In the genomic region with DNA sequence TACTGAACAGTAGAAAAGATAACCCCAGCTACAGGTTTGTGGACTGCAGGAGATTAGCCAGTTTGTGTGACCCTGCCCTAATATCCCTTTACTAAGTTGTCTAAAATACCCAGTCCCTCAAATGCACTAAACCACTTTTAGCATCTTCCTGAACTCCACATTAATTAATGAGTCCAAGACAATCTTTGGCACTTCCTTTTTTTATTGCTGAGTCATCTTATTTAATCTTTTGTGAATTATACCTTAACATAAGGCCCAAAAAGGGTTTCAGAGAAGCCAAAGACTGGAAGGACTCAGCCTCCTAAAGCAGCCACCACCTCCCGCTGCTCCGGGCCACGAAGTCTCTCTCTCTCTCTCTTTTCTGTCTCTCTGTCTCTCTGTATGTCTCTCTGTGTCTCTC, we compare ENCODE assay signal across 25 cellular contexts.
"Had no signal": no experiment of that assay in that cellular context is flagged by ENCODE, and none has a peak within 500 bp of the region (broad histone marks: within the 10 kb centered on the region; RNA-seq: fewer than 3 reads in every experiment).

No MANE protein-coding gene starts in this region.

- H3K4me3 ChIP-seq: colonic mucosa, gastrocnemius medialis, hepatocyte, neural progenitor cell, smooth muscle cell, stomach, testis, tibial artery had no signal

- H3K4me2 ChIP-seq: hepatocyte, neural progenitor cell, smooth muscle cell had no signal

- H3K36me3 ChIP-seq: colonic mucosa, gastrocnemius medialis, neural progenitor cell, stomach, tibial artery had no signal

- H3K27me3 ChIP-seq: colonic mucosa, gastrocnemius medialis, hepatocyte, neural progenitor cell, testis, tibial artery had no signal

- H3K4me1 ChIP-seq: colonic mucosa, gastrocnemius medialis, neural progenitor cell, parathyroid adenoma, stomach, testis, tibial artery had no signal

- DNase-seq: colonic mucosa; effector CD8-positive, alpha-beta T cell; endodermal cell; foreskin fibroblast; gastrocnemius medialis; head of caudate nucleus; kidney; mesenchymal stem cell; naive thymus-derived CD4-positive, alpha-beta T cell; stimulated activated CD4-positive, alpha-beta T cell treated with anti-CD3 and anti-CD28 coated beads, Interleukin-12 subunit alpha, Interleukin-12 subunit beta, amount 100 ng/mL, for 4 hours; stimulated activated CD4-positive, alpha-beta T cell treated with anti-CD3 and anti-CD28 coated beads, Interleukin-1b, Interleukin-23, amount 100 ng/mL, for 48 hours; stimulated activated CD4-positive, alpha-beta T cell treated with anti-CD3 and anti-CD28 coated beads, Interleukin-4, amount 100 ng/mL, for 1 hour; stimulated activated naive CD4-positive, alpha-beta T cell treated with Interleukin-2 at 50 U/mL for 16 hours; stomach; testis; tibial artery had no signal

- H3K79me2 ChIP-seq: hepatocyte, parathyroid adenoma had no signal

- ATAC-seq: esophagus mucosa; gastrocnemius medialis; left lobe of liver; naive thymus-derived CD4-positive, alpha-beta T cell; sciatic nerve; stimulated activated effector memory CD8-positive, alpha-beta T cell treated with anti-CD3 and anti-CD28 coated beads, Interleukin-12 subunit alpha, Interleukin-12 subunit beta, amount 100 ng/mL, for 72 hours had no signal

- H2AFZ ChIP-seq: hepatocyte, neural progenitor cell, parathyroid adenoma had no signal

- H3K27ac ChIP-seq: colonic mucosa, epithelial cell of prostate, gastrocnemius medialis, hepatocyte, neural progenitor cell, parathyroid adenoma, stomach, testis, tibial artery had no signal

- H3K9ac ChIP-seq: neural progenitor cell, parathyroid adenoma had no signal

- FAIRE-seq: kidney had no signal

- H3K9me3 ChIP-seq: colonic mucosa, gastrocnemius medialis, testis had no signal
